ENCODE assay signal across 8 cellular contexts in genomic region chr22:46233231-46233630, GRCh38. TPM values are rescaled to one million over a fixed set of nuclear protein-coding genes. Genes with fewer than 3 reads are reported as not detected.
DNase-seq lines count a peak whose midpoint lies in the region; ATAC-seq, FAIRE-seq and TF ChIP-seq lines count a peak whose summit lies in the region.

No MANE protein-coding gene starts in this region.

- peak; percentile 97 to 98 (median 98) for ATAC-seq in pancreas
- ATAC-seq in GM21576 (IDR thresholded peaks at IDR 0.05; ENCODE audit: unreplicated experiment), result no peak
- no peak for ATAC-seq in GM21825 (IDR thresholded peaks at IDR 0.05; ENCODE audit: unreplicated experiment)

- H3K4me1 ChIP-seq in pancreas (no peaks in the 10 kb centered on the region), thyroid gland (peaks cover 0 to 4% of the 10 kb centered on the region in 2 donors)

- 31 to 36% methylated on average over 9 of the region's 9 CpGs for WGBS in pancreas, 2 donors
- WGBS in thyroid gland, 2 donors, result 66 to 72% methylated on average over 9 of the region's 9 CpGs

- H3K36me3 ChIP-seq in pancreas, result peaks cover 0 to 11% (median 5%) of the 10 kb centered on the region in 3 donors
- H3K36me3 ChIP-seq in thyroid gland, result no peaks in the 10 kb centered on the region

- intact Hi-C loops in pancreas (cut with DNase I), result no loop called here
- intact Hi-C loops in thyroid gland (cut with DNase I), result no loop called here

- H3K27ac ChIP-seq in pancreas (no peak overlapping the region), thyroid gland (no peak overlapping the region)

- DNase-seq in EL (peak; percentile 45), RCC 7860 (ENCODE audit: low spot score) (peak; percentile 32), fibroblast of peridontal ligament (ENCODE audit: extremely low read depth) (peak; percentile 59), pancreas (peak; percentile 53 to 82 (median 74)), SKM-1 (lab: John Stamatoyannopoulos, UW; ENCODE audit: unreplicated experiment) (no peak), thyroid gland (no peak)

- no peak for TF ChIP-seq CTCF in pancreas (IDR thresholded peaks at IDR 0.05)
- no peak for TF ChIP-seq CTCF in thyroid gland (IDR thresholded peaks at IDR 0.05)

- no peak overlapping the region for H3K4me3 ChIP-seq in pancreas
- no peak overlapping the region for H3K4me3 ChIP-seq in thyroid gland (replicated peaks in 1 of 3)

- TF ChIP-seq POLR2A in thyroid gland (IDR thresholded peaks at IDR 0.05), result no peak

- no peaks in the 10 kb centered on the region for H3K27me3 ChIP-seq in pancreas
- H3K27me3 ChIP-seq in thyroid gland, result no peaks in the 10 kb centered on the region

- no peak for FAIRE-seq in RCC 7860 (lab: Jason Lieb, UNC)
- no peak for FAIRE-seq in pancreas (lab: Jason Lieb, UNC)

- H3K9me3 ChIP-seq in pancreas, result no peaks in the 10 kb centered on the region
- H3K9me3 ChIP-seq in thyroid gland, result no peaks in the 10 kb centered on the region

RNA-seq across cellular contexts. Expression of gene CDPF1, which starts 16.9 kb away (rescaled TPM):
- total RNA-seq in pancreas (1 to 10 TPM; 2.9 to 4.6 (median 3.9) TPM), thyroid gland (10 to 100 TPM; 12.8 to 34.4 (median 16.4) TPM)
- polyA plus RNA-seq in pancreas, result 10 to 100 TPM in 1 of 2 donors, 1 to 10 TPM in 1; 9.2 to 12.0 TPM

RNA-seq across cellular contexts. Expression of gene PKDREJ, which starts 29.9 kb away (rescaled TPM):
- total RNA-seq in pancreas (under 1 TPM in 1 of 6 donors, not detected in 5; 0.06 TPM), thyroid gland (under 1 TPM in 3 of 4 donors, not detected in 1; 0.10 to 0.21 (median 0.11) TPM)
- under 1 TPM; 0.04 to 0.05 TPM for polyA plus RNA-seq in pancreas

RNA-seq across cellular contexts. Expression of gene TTC38, which starts 34.6 kb away (rescaled TPM):
- 10 to 100 TPM; 18.6 to 28.1 (median 21.1) TPM for total RNA-seq in pancreas
- 10 to 100 TPM; 28.2 to 32.8 TPM for polyA plus RNA-seq in pancreas
- total RNA-seq in thyroid gland, result 10 to 100 TPM; 30.2 to 81.9 (median 51.1) TPM

Comparison
In these comparisons a context has a peak if more than half of its experiments do, and no peak if none do; other contexts are left out.
1. DNase-seq: peak in EL (single experiment), RCC 7860 (single experiment), fibroblast of peridontal ligament (single experiment) and pancreas (6 of 6); none in SKM-1 (single experiment) and thyroid gland (0 of 2).
2. ATAC-seq: peak in pancreas (4 of 4); none in GM21576 (single experiment) and GM21825 (single experiment).